In the genomic region with DNA sequence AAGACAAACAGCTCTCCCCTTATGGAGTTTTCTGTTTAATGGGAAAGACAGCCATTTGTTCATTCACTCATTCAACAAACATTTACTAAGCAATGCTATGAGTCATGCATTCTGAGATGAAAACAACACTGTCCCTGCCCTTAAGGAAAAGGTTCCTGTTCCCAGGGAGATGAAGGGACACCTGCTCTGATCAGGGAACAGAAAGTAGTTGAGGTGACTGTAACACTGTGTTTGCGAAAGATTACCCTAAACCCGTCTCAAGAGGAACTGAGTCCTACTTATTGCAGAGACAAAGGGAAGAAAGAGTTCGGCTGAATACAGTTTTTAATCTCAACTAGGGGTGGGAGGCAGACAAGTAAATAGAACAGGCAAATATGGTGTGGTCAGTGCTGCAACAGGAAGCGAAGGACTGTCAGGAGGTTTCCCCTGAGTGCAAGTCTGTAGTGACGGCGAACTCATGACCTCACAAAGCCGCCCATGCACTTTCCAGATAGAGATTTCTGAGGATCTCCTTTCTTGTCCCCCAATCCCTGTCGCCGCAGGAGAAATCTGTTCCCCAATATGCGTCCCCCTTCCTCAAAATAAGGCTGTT, we compare ENCODE assay signal across 8 cellular contexts. TPM values are rescaled to one million over a fixed set of nuclear protein-coding genes. Genes with fewer than 3 reads are reported as not detected.
DNase-seq lines count a peak whose midpoint lies in the region; ATAC-seq and TF ChIP-seq lines count a peak whose summit lies in the region.

No MANE protein-coding gene starts in this region.

- H3K27ac ChIP-seq in rectal smooth muscle tissue (ENCODE audit: low read depth, low read length), result peak overlapping the region; percentile 81

- H3K4me1 Mint-ChIP-seq in activated naive CD8-positive, alpha-beta T cell treated with anti-CD3 and anti-CD28 coated beads for 36 hours, result peaks cover 43% of the 10 kb centered on the region

- no peak for TF ChIP-seq CTCF in GM06990 (IDR thresholded peaks at IDR 0.05; ENCODE audit: insufficient read depth, low read length, poor library complexity, severe bottlenecking)

- no peaks in the 10 kb centered on the region for H3K9me3 Mint-ChIP-seq in activated naive CD8-positive, alpha-beta T cell treated with anti-CD3 and anti-CD28 coated beads for 36 hours

- H3K27ac Mint-ChIP-seq in activated naive CD8-positive, alpha-beta T cell treated with anti-CD3 and anti-CD28 coated beads for 36 hours, result peak overlapping the region; percentile 90

- no peaks in the 10 kb centered on the region for H3K27me3 Mint-ChIP-seq in activated naive CD8-positive, alpha-beta T cell treated with anti-CD3 and anti-CD28 coated beads for 36 hours

- peak; percentile 36 for ATAC-seq in HG02571 (IDR thresholded peaks at IDR 0.05; ENCODE audit: unreplicated experiment)
- ATAC-seq in left ventricle myocardium superior, result peak; percentile 52
- no peak for ATAC-seq in GM18870 (IDR thresholded peaks at IDR 0.05; ENCODE audit: unreplicated experiment)

- H3K4me3 Mint-ChIP-seq in activated naive CD8-positive, alpha-beta T cell treated with anti-CD3 and anti-CD28 coated beads for 36 hours, result peak overlapping the region; percentile 87

- H3K27me3 ChIP-seq in GM06990 (replicated peaks; ENCODE audit: control insufficient read depth, insufficient read depth, low read length) (no peaks in the 10 kb centered on the region), rectal smooth muscle tissue (ENCODE audit: control insufficient read depth, insufficient read depth, low read length) (no peaks in the 10 kb centered on the region)

- H3K4me3 ChIP-seq in GM06990 (replicated peaks; ENCODE audit: low read depth, low read length) (peak overlapping the region; percentile 95), rectal smooth muscle tissue (ENCODE audit: low read length) (peak overlapping the region; percentile 96)

- DNase-seq in GM06990 (ENCODE audit: extremely low read depth, insufficient read length) (peak; percentile 18), NOMO-1 treated with DMSO at 0.1 percent for 48 hours (lab: John Stamatoyannopoulos, UW; ENCODE audit: unreplicated experiment) (peak; percentile 91), left ventricle myocardium superior (no peak), NCI-H2081 (lab: John Stamatoyannopoulos, UW) (no peak)
- peak; percentile 23 for DNase-seq in activated naive CD8-positive, alpha-beta T cell treated with anti-CD3 and anti-CD28 coated beads for 36 hours

- H3K36me3 ChIP-seq in GM06990 (ENCODE audit: control insufficient read depth, insufficient read depth, low read length) (no peaks in the 10 kb centered on the region; the same call in 1 of the 2 replicates), rectal smooth muscle tissue (ENCODE audit: control insufficient read depth, insufficient read depth, low read length) (no peaks in the 10 kb centered on the region)

- peaks cover 12% of the 10 kb centered on the region for H3K4me1 ChIP-seq in rectal smooth muscle tissue (ENCODE audit: control insufficient read depth, insufficient read depth, low read length)

- H3K36me3 Mint-ChIP-seq in activated naive CD8-positive, alpha-beta T cell treated with anti-CD3 and anti-CD28 coated beads for 36 hours, result peaks cover 4% of the 10 kb centered on the region

- peak overlapping the region; percentile 74 for H3K9ac ChIP-seq in rectal smooth muscle tissue (ENCODE audit: low read length)

- intact Hi-C loops in left ventricle myocardium superior (cut with micrococcal nuclease), result no loop called here

RNA-seq across cellular contexts. Expression of gene STX18, which starts 0.7 kb away (rescaled TPM):
- total RNA-seq in activated naive CD8-positive, alpha-beta T cell treated with anti-CD3 and anti-CD28 coated beads for 36 hours, result 10 to 100 TPM; 23.7 to 25.9 TPM
- total RNA-seq in left ventricle myocardium superior, result 18.2 TPM

Comparison
In these comparisons a context has a peak if more than half of its experiments do, and no peak if none do; other contexts are left out.
1. DNase-seq: peak in GM06990 (single experiment), NOMO-1 treated with DMSO at 0.1 percent for 48 hours (single experiment) and activated naive CD8-positive, alpha-beta T cell treated with anti-CD3 and anti-CD28 coated beads for 36 hours (single experiment); none in left ventricle myocardium superior (single experiment) and NCI-H2081 (0 of 2).